Comparison of ENCODE assay signal across 8 cellular contexts in genomic region chr10:96721207-96721572, GRCh38. TPM values are rescaled to one million over a fixed set of nuclear protein-coding genes. Genes with fewer than 3 reads are reported as not detected.
DNase-seq lines count a peak whose midpoint lies in the region; ATAC-seq and TF ChIP-seq lines count a peak whose summit lies in the region.

No MANE protein-coding gene starts in this region.

- peak overlapping the region; percentile 45 to 89 (median 77) for H3K4me3 ChIP-seq in Peyer's patch
- H3K4me3 ChIP-seq in suprapubic skin: peak overlapping the region; percentile 66

- H3K9me3 ChIP-seq in Peyer's patch (no peaks in the 10 kb centered on the region), suprapubic skin (no peaks in the 10 kb centered on the region)

- ATAC-seq in GM18498 (IDR thresholded peaks at IDR 0.05; ENCODE audit: unreplicated experiment): no peak

- TF ChIP-seq POLR2A in Peyer's patch (IDR thresholded peaks at IDR 0.05) (no peak), suprapubic skin (IDR thresholded peaks at IDR 0.05) (no peak)

- H3K27me3 ChIP-seq in Peyer's patch (no peaks in the 10 kb centered on the region), suprapubic skin (peaks cover 13% of the 10 kb centered on the region)

- WGBS in suprapubic skin: 39% methylated on average over 4 of the region's 4 CpGs

- H3K36me3 Mint-ChIP-seq in activated naive CD4-positive, alpha-beta T cell treated with anti-CD3 and anti-CD28 coated beads, Interleukin-2, amount 50 U/mL, for 24 hours: no peaks in the 10 kb centered on the region
- peaks cover 14% of the 10 kb centered on the region for H3K36me3 Mint-ChIP-seq in glutamatergic neuron (ENCODE audit: unreplicated experiment)

- H3K9me3 Mint-ChIP-seq in activated naive CD4-positive, alpha-beta T cell treated with anti-CD3 and anti-CD28 coated beads, Interleukin-2, amount 50 U/mL, for 24 hours: no peaks in the 10 kb centered on the region
- peaks cover 3% of the 10 kb centered on the region for H3K9me3 Mint-ChIP-seq in glutamatergic neuron (ENCODE audit: unreplicated experiment)

- TF ChIP-seq CTCF in Peyer's patch (IDR thresholded peaks at IDR 0.05) (no peak), glutamatergic neuron (IDR thresholded peaks at IDR 0.05; ENCODE audit: partially characterized antibody, unreplicated experiment) (no peak), suprapubic skin (IDR thresholded peaks at IDR 0.05) (no peak)

- H3K4me1 Mint-ChIP-seq in activated naive CD4-positive, alpha-beta T cell treated with anti-CD3 and anti-CD28 coated beads, Interleukin-2, amount 50 U/mL, for 24 hours: peaks cover 28% of the 10 kb centered on the region
- no peaks in the 10 kb centered on the region for H3K4me1 Mint-ChIP-seq in glutamatergic neuron (ENCODE audit: low read depth, unreplicated experiment)

- DNase-seq in activated naive CD4-positive, alpha-beta T cell treated with Interleukin-2 at 50 U/mL for 16 hours: no peak
- no peak for DNase-seq in Peyer's patch
- no peak for DNase-seq in glutamatergic neuron
- DNase-seq in suprapubic skin (ENCODE audit: low spot score in 2 of 2): no peak
- DNase-seq in cerebellar nuclear complex (lab: John Stamatoyannopoulos, UW): no peak
- no peak for DNase-seq in NCI-H82 (lab: John Stamatoyannopoulos, UW)

- H3K36me3 ChIP-seq in Peyer's patch: no peaks in the 10 kb centered on the region
- H3K36me3 ChIP-seq in suprapubic skin: no peaks in the 10 kb centered on the region

- H3K4me1 ChIP-seq in Peyer's patch (peaks cover 0 to 17% (median 9%) of the 10 kb centered on the region in 4 donors), suprapubic skin (peaks cover 15% of the 10 kb centered on the region)

- peak overlapping the region in 3 of 4 donors; percentile 74 to 92 (median 74) for H3K27ac ChIP-seq in Peyer's patch
- H3K27ac ChIP-seq in suprapubic skin: no peak overlapping the region

- H3K27me3 Mint-ChIP-seq in activated naive CD4-positive, alpha-beta T cell treated with anti-CD3 and anti-CD28 coated beads, Interleukin-2, amount 50 U/mL, for 24 hours: no peaks in the 10 kb centered on the region
- peaks cover 10% of the 10 kb centered on the region for H3K27me3 Mint-ChIP-seq in glutamatergic neuron (ENCODE audit: unreplicated experiment)

- peak overlapping the region; percentile 86 for H3K4me3 Mint-ChIP-seq in activated naive CD4-positive, alpha-beta T cell treated with anti-CD3 and anti-CD28 coated beads, Interleukin-2, amount 50 U/mL, for 24 hours
- peak overlapping the region; percentile 91 for H3K4me3 Mint-ChIP-seq in glutamatergic neuron (ENCODE audit: unreplicated experiment)

- peak overlapping the region; percentile 85 for H3K27ac Mint-ChIP-seq in activated naive CD4-positive, alpha-beta T cell treated with anti-CD3 and anti-CD28 coated beads, Interleukin-2, amount 50 U/mL, for 24 hours
- no peak overlapping the region for H3K27ac Mint-ChIP-seq in glutamatergic neuron (ENCODE audit: unreplicated experiment)

- no peak for TF ChIP-seq EP300 in suprapubic skin (IDR thresholded peaks at IDR 0.05)

RNA-seq across cellular contexts. Expression of gene PIK3AP1, which starts 0.9 kb away (rescaled TPM):
- total RNA-seq in Peyer's patch (100 to 1,000 TPM in 1 of 4 donors, 10 to 100 TPM in 2, 1 to 10 TPM in 1; 5.8 to 111 (median 13.4) TPM), glutamatergic neuron (ENCODE audit: unreplicated experiment) (0.49 TPM), suprapubic skin (1 to 10 TPM; 2.2 to 5.6 (median 4.0) TPM)
